ENCODE assay signal across 23 cellular contexts in the genomic region with DNA sequence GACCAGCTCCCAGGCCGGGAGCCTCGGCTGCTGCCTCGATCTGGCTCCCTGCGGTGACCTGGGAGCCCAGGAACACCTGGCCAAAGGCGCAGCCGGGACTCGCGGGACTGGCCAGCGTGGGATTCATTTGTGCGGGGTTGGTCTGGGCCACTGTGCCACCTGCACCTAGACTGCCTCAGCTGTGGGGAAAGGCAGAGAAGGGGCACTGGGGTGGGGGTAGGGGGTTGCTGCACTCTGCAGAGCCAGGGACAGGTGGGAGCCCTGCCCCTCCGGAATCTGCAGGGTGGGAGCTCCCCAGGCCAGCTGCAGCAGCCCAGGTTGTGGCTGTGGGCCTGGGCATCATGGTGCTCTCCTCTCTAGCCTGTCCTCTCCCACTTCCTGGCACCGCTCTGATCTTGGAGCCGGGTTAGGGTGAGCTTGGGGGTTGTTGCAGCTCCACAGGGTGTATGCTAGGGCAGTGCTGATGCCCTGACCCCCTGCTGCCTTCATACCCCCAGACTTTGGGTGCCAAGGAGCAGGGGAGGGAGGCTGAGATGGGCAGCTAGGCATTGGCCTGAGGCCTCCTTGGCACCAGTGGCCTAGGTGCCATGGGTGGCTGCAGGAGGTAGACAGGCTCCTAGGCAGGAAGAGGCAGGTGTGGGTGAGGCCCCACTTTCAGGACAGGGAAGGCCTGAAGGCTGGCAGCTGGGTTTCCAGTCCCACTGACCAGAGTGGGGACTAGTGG.
"Had no signal": no experiment of that assay in that cellular context is flagged by ENCODE, and none has a peak within 500 bp of the region (broad histone marks: within the 10 kb centered on the region; RNA-seq: fewer than 3 reads in every experiment).

No MANE protein-coding gene starts in this region.

- H3K27me3 ChIP-seq: body of pancreas, cardiac muscle cell had no signal

- DNase-seq: activated CD4-positive, alpha-beta T cell treated with anti-CD3 and anti-CD28 coated beads, Interleukin-2, amount 10 ng/mL, durations not matched to agents 7 days and 5 days; activated CD4-positive, CD25-positive, alpha-beta regulatory T cell treated with anti-CD3 and anti-CD28 coated beads, Interleukin-2, amount 50 U/mL, for 72 hours; activated CD8-positive, alpha-beta memory T cell treated with anti-CD3 and anti-CD28 coated beads, Interleukin-2, amount 10 ng/mL, durations not matched to agents 7 days and 5 days; activated CD8-positive, alpha-beta T cell treated with anti-CD3 and anti-CD28 coated beads for 36 hours; activated effector memory CD4-positive, alpha-beta T cell treated with anti-CD3 and anti-CD28 coated beads, Interleukin-2, amount 50 U/mL, for 16 hours; activated naive CD4-positive, alpha-beta T cell treated with anti-CD3 and anti-CD28 coated beads, Interleukin-2, amount 50 U/mL, for 16 hours; activated naive CD8-positive, alpha-beta T cell treated with anti-CD3 and anti-CD28 coated beads, Interleukin-2, amount 50 U/mL, for 24 hours; activated T-cell treated with anti-CD3 and anti-CD28 coated beads for 4 hours; body of pancreas; effector memory CD4-positive, alpha-beta T cell; esophagus squamous epithelium; gastrocnemius medialis; hypothalamus; stimulated activated CD4-positive, alpha-beta T cell treated with anti-CD3 and anti-CD28 coated beads, Interleukin-2, amount 100 ng/mL, for 48 hours; stimulated activated CD8-positive, alpha-beta memory T cell treated with anti-CD3 and anti-CD28 coated beads, Interleukin-4, amount 100 ng/mL, for 48 hours; stimulated activated naive CD4-positive, alpha-beta T cell; T-cell had no signal

- H3K4me3 ChIP-seq: body of pancreas, cardiac muscle cell, esophagus squamous epithelium, gastrocnemius medialis, smooth muscle cell had no signal

- H3K36me3 Mint-ChIP-seq: activated CD8-positive, alpha-beta memory T cell treated with anti-CD3 and anti-CD28 coated beads, Interleukin-2, amount 10 ng/mL, durations not matched to agents 7 days and 5 days; T-cell had no signal

- H3K9me3 ChIP-seq: body of pancreas, esophagus squamous epithelium, gastrocnemius medialis had no signal

- H3K9me3 Mint-ChIP-seq: activated CD4-positive, alpha-beta T cell treated with anti-CD3 and anti-CD28 coated beads, Interleukin-2, amount 10 ng/mL, durations not matched to agents 7 days and 5 days; activated CD8-positive, alpha-beta T cell treated with anti-CD3 and anti-CD28 coated beads for 36 hours; activated naive CD8-positive, alpha-beta T cell treated with anti-CD3 and anti-CD28 coated beads, Interleukin-2, amount 50 U/mL, for 24 hours; nephron; T-cell; T-helper 2 cell treated with Interferon-gamma antibody and Interleukin-4, amounts not matched to agents 5 μg/mL and 100 μg/mL, for 36 hours had no signal

- H3K36me3 ChIP-seq: cardiac muscle cell, esophagus squamous epithelium, gastrocnemius medialis had no signal

- H3K27ac ChIP-seq: body of pancreas, cardiac muscle cell, esophagus squamous epithelium, gastrocnemius medialis, VCaP had no signal

- H3K27ac Mint-ChIP-seq: activated CD4-positive, alpha-beta T cell treated with anti-CD3 and anti-CD28 coated beads, Interleukin-2, amount 10 ng/mL, durations not matched to agents 7 days and 5 days; activated CD8-positive, alpha-beta memory T cell treated with anti-CD3 and anti-CD28 coated beads, Interleukin-2, amount 10 ng/mL, durations not matched to agents 7 days and 5 days; activated CD8-positive, alpha-beta T cell treated with anti-CD3 and anti-CD28 coated beads for 36 hours; activated naive CD8-positive, alpha-beta T cell treated with anti-CD3 and anti-CD28 coated beads, Interleukin-2, amount 50 U/mL, for 24 hours; nephron; T-cell; T-helper 2 cell treated with Interferon-gamma antibody and Interleukin-4, amounts not matched to agents 5 μg/mL and 100 μg/mL, for 36 hours had no signal

- ATAC-seq: activated CD8-positive, alpha-beta memory T cell treated with anti-CD3 and anti-CD28 coated beads, Interleukin-2, amount 10 ng/mL, durations not matched to agents 7 days and 5 days; activated CD8-positive, alpha-beta T cell treated with anti-CD3 and anti-CD28 coated beads for 36 hours; activated naive CD8-positive, alpha-beta T cell treated with anti-CD3 and anti-CD28 coated beads, Interleukin-2, amount 50 U/mL, for 24 hours; body of pancreas; gastrocnemius medialis; sciatic nerve; T-cell had no signal

- H3K4me2 ChIP-seq: smooth muscle cell had no signal

- H3K4me1 Mint-ChIP-seq: activated CD4-positive, alpha-beta T cell treated with anti-CD3 and anti-CD28 coated beads, Interleukin-2, amount 10 ng/mL, durations not matched to agents 7 days and 5 days; activated naive CD8-positive, alpha-beta T cell treated with anti-CD3 and anti-CD28 coated beads, Interleukin-2, amount 50 U/mL, for 24 hours; nephron had no signal

- H3K4me1 ChIP-seq: esophagus squamous epithelium, gastrocnemius medialis had no signal

- H3K4me3 Mint-ChIP-seq: activated CD4-positive, alpha-beta T cell treated with anti-CD3 and anti-CD28 coated beads, Interleukin-2, amount 10 ng/mL, durations not matched to agents 7 days and 5 days; activated CD8-positive, alpha-beta memory T cell treated with anti-CD3 and anti-CD28 coated beads, Interleukin-2, amount 10 ng/mL, durations not matched to agents 7 days and 5 days; activated CD8-positive, alpha-beta T cell treated with anti-CD3 and anti-CD28 coated beads for 36 hours; activated naive CD8-positive, alpha-beta T cell treated with anti-CD3 and anti-CD28 coated beads, Interleukin-2, amount 50 U/mL, for 24 hours; nephron; T-cell; T-helper 2 cell treated with Interferon-gamma antibody and Interleukin-4, amounts not matched to agents 5 μg/mL and 100 μg/mL, for 36 hours had no signal
